In genomic region chr3:51974277-51974962, GRCh38 we compare ENCODE assay signal across 7 cellular contexts. TPM values are rescaled to one million over a fixed set of nuclear protein-coding genes. Genes with fewer than 3 reads are reported as not detected.
DNase-seq lines count a peak whose midpoint lies in the region; ATAC-seq and TF ChIP-seq lines count a peak whose summit lies in the region.
"Had no signal": no experiment of that assay in that cellular context is flagged by ENCODE, and none has a peak within 500 bp of the region (broad histone marks: within the 10 kb centered on the region; RNA-seq: fewer than 3 reads in every experiment).

No MANE protein-coding gene starts in this region.

- H3K18ac ChIP-seq in IMR-90 (ENCODE audit: low read depth, low read length): peak overlapping the region; percentile 50

- TF ChIP-seq POLR2A in IMR-90 (IDR thresholded peaks at IDR 0.05; ENCODE audit: low read depth, low read length): no peak
- no peak for TF ChIP-seq POLR2A in gastrocnemius medialis (IDR thresholded peaks at IDR 0.05)

- in situ Hi-C loops in IMR-90 (cut with MboI; ENCODE audit: low sequenced_read_pairs): loop anchor here (25.0 kb wide), 1 partner anchor 1637 kb away; the partner anchor contains the start of genes RASSF1, TUSC2 and ZMYND10
- in situ Hi-C loops in gastrocnemius medialis (cut with MboI; ENCODE audit: low sequenced_read_pairs in 4 of 4): no loop called here

- H3K23ac ChIP-seq in IMR-90 (ENCODE audit: low read depth, low read length): peak overlapping the region; percentile 95

- H3K9me3 ChIP-seq in IMR-90 (ENCODE audit: control insufficient read depth, insufficient read depth, low read length): no peaks in the 10 kb centered on the region
- no peaks in the 10 kb centered on the region for H3K9me3 ChIP-seq in endocrine pancreas (ENCODE audit: control insufficient read depth, low read length)
- no peaks in the 10 kb centered on the region for H3K9me3 ChIP-seq in gastrocnemius medialis

- TF ChIP-seq CTCF in GM12865 (IDR thresholded peaks at IDR 0.05; ENCODE audit: insufficient read depth, low read depth, low read length, missing control alignments) (no peak), IMR-90 (conservative IDR thresholded peaks at IDR 0.05; ENCODE audit: low read depth, low read length) (no peak), gastrocnemius medialis (IDR thresholded peaks at IDR 0.05 in 4 of 5, conservative IDR thresholded peaks at IDR 0.05 in 1 of 5) (peak in 2 of 5 experiments; percentile 49 to 52)

- H2BK20ac ChIP-seq in IMR-90 (ENCODE audit: low read depth, low read length): peak overlapping the region; percentile 72; the same call in 1 of the 2 replicates

- H3K4me2 ChIP-seq in IMR-90 (ENCODE audit: low read depth, low read length): peak overlapping the region; percentile 93

- H3K4me1 ChIP-seq in IMR-90 (ENCODE audit: control insufficient read depth, insufficient read depth, low read length): peaks cover 13% of the 10 kb centered on the region
- peaks cover 3% of the 10 kb centered on the region for H3K4me1 ChIP-seq in endocrine pancreas (ENCODE audit: control insufficient read depth, insufficient read depth, low read length)
- peaks cover 23 to 27% of the 10 kb centered on the region in 2 donors for H3K4me1 ChIP-seq in gastrocnemius medialis

- TF ChIP-seq RAD21 in IMR-90 (IDR thresholded peaks at IDR 0.05; ENCODE audit: low read length): no peak

- H3K27me3 ChIP-seq in IMR-90 (ENCODE audit: control insufficient read depth, insufficient read depth, low read length): no peaks in the 10 kb centered on the region
- no peaks in the 10 kb centered on the region for H3K27me3 ChIP-seq in endocrine pancreas (ENCODE audit: control insufficient read depth, insufficient read depth, low read length)
- H3K27me3 ChIP-seq in gastrocnemius medialis: no peaks in the 10 kb centered on the region

- DNase-seq in GM12865 (ENCODE audit: low read depth): peak; percentile 37
- no peak for DNase-seq in IMR-90
- no peak for DNase-seq in gastrocnemius medialis

- 34% methylated on average over 16 of the region's 30 CpGs; no CpG with 5 or more reads in 1 of the 2 experiments for WGBS in IMR-90 (ENCODE audit: extremely low coverage in 2 of 2, insufficient read length in 1 of 2), 2 experiments

- H3K14ac ChIP-seq in IMR-90 (replicated peaks; ENCODE audit: low read depth, low read length): peak overlapping the region; percentile 92

- H3K4me3 ChIP-seq in GM12865 (ENCODE audit: low read depth, low read length): peak overlapping the region; percentile 77
- H3K4me3 ChIP-seq in IMR-90 (ENCODE audit: insufficient read depth, low read depth, low read length): peak overlapping the region; percentile 44
- peak overlapping the region; percentile 40 for H3K4me3 ChIP-seq in endocrine pancreas (ENCODE audit: control insufficient read depth, insufficient read depth, low read length)
- H3K4me3 ChIP-seq in gastrocnemius medialis: peak overlapping the region; percentile 77 to 99 (median 84)

- peaks cover 12% of the 10 kb centered on the region for H3K9me1 ChIP-seq in IMR-90 (ENCODE audit: insufficient read depth, low read length)

- peak overlapping the region; percentile 70 for H2BK5ac ChIP-seq in IMR-90 (ENCODE audit: low read depth, low read length, poor library complexity, severe bottlenecking)

- H3K27ac ChIP-seq in IMR-90 (ENCODE audit: insufficient read depth, low read length): peak overlapping the region; percentile 43
- H3K27ac ChIP-seq in gastrocnemius medialis: peak overlapping the region; percentile 96 to 100 (median 99)

- H3K56ac ChIP-seq in IMR-90 (ENCODE audit: extremely low read depth, insufficient read depth, low read length): peak overlapping the region; percentile 68; the same call in 1 of the 2 replicates

- peaks cover 4% of the 10 kb centered on the region; the same call in 1 of the 2 replicates for H4K20me1 ChIP-seq in IMR-90 (ENCODE audit: insufficient read depth, low read length)

- BruUV-seq in IMR-90 (replicated peaks; lab: Mats Ljungman, UMichigan): no TSS peak

- H3K79me1 ChIP-seq in IMR-90 (ENCODE audit: low read depth in 1 of 2, low read length in 2 of 2): peaks cover 10 to 37% of the 10 kb centered on the region in 2 experiments; a peak in 3 of 4 replicates

- ATAC-seq in IMR-90 (ENCODE audit: low read depth) (peak; percentile 1), gastrocnemius medialis (peak; percentile 53 to 57), GM21529 (IDR thresholded peaks at IDR 0.05; ENCODE audit: unreplicated experiment) (no peak), HG03378 (IDR thresholded peaks at IDR 0.05; ENCODE audit: unreplicated experiment) (no peak)

- CTCF ChIA-PET in IMR-90 (lab: Yijun Ruan, JAX): interaction anchor here (0.5 to 1.3 kb wide), 7 partner anchors 8 to 37 kb away, joined by 3 to 10 read pairs (median 4); partner anchors contain the start of gene ACY1

- peak overlapping the region; percentile 84 for H2BK15ac ChIP-seq in IMR-90 (ENCODE audit: low read depth, low read length)

- POLR2A ChIA-PET in IMR-90 (lab: Charles Lee; ENCODE audit: unreplicated experiment): no interaction called here

- peak overlapping the region; percentile 91 for H4K91ac ChIP-seq in IMR-90 (ENCODE audit: insufficient read depth, low read depth, low read length)

- peak overlapping the region; percentile 95 for H2AK5ac ChIP-seq in IMR-90 (ENCODE audit: low read depth, low read length)

- H2AK9ac ChIP-seq in IMR-90 (replicated peaks; ENCODE audit: low read depth, low read length, poor library complexity): peak overlapping the region; percentile 71

- H3K4ac ChIP-seq in IMR-90 (ENCODE audit: low read depth, low read length): peak overlapping the region; percentile 95

- peak overlapping the region; percentile 95 for H4K5ac ChIP-seq in IMR-90 (ENCODE audit: low read depth, low read length)

- intact Hi-C loops in IMR-90 (cut with micrococcal nuclease): loop anchor here (1.0 kb wide), 1 partner anchor 32 kb away; the partner anchor contains the start of gene PARP3
- intact Hi-C loops in gastrocnemius medialis (cut with DNase I; ENCODE audit: low total_unique reads): loop anchor here (1.0 to 5.0 kb wide), 2 partner anchors 32 to 1392 kb away; partner anchors contain the start of gene PARP3

- H2AFZ ChIP-seq in IMR-90 (replicated peaks; ENCODE audit: low read length, poor library complexity): peak overlapping the region; percentile 97

- H3K9ac ChIP-seq in IMR-90 (ENCODE audit: low read depth, low read length) (peak overlapping the region; percentile 61), endocrine pancreas (ENCODE audit: control insufficient read depth, insufficient read depth, low read length) (peak overlapping the region; percentile 91)

- peak overlapping the region; percentile 68 for H2BK120ac ChIP-seq in IMR-90 (ENCODE audit: low read depth, low read length)

- dilution Hi-C loops in IMR-90 (cut with HindIII; ENCODE audit: low sequenced_read_pairs, unreplicated experiment): no loop called here

- H3K36me3 ChIP-seq in IMR-90 (ENCODE audit: control insufficient read depth, insufficient read depth, low read length) (no peaks in the 10 kb centered on the region; the same call in 1 of the 2 replicates), endocrine pancreas (ENCODE audit: control insufficient read depth, insufficient read depth, low read length) (no peaks in the 10 kb centered on the region), gastrocnemius medialis (no peaks in the 10 kb centered on the region)

- peak overlapping the region; percentile 90 to 98 for H4K8ac ChIP-seq in IMR-90 (ENCODE audit: low read depth in 2 of 2, low read length in 2 of 2)

TF ChIP-seq in IMR-90, 13 proteins besides CTCF, POLR2A, EP300 and RAD21 (continues in another document):
- TF ChIP-seq FOS (IDR thresholded peaks at IDR 0.05; ENCODE audit: low read depth, low read length) (no peak), USF2 (IDR thresholded peaks at IDR 0.05; ENCODE audit: low read depth, low read length) (no peak), MAZ (IDR thresholded peaks at IDR 0.05; ENCODE audit: borderline replicate concordance, low read depth, low read length) (no peak), SMC3 (IDR thresholded peaks at IDR 0.05; ENCODE audit: low read depth, low read length) (no peak), MAFK (IDR thresholded peaks at IDR 0.05; ENCODE audit: low read depth, low read length) (no peak), BHLHE40 (IDR thresholded peaks at IDR 0.05; ENCODE audit: low read depth, low read length) (no peak), MXI1 (IDR thresholded peaks at IDR 0.05; ENCODE audit: borderline replicate concordance, low read depth, low read length) (no peak), NFE2L2 (IDR thresholded peaks at IDR 0.05; ENCODE audit: low read depth, low read length) (no peak)

RNA-seq across cellular contexts. Expression of gene ABHD14A, which starts 0.4 kb away (rescaled TPM):
- total RNA-seq in IMR-90 (2012; rRNA removed): 3.1 and 3.4 TPM in 2 replicates
- polyA plus RNA-seq in IMR-90 (2012; rRNA removed): 10.0 and 12.2 TPM in 2 replicates
- 12.0 and 24.8 TPM in 2 replicates for polyA plus RNA-seq in IMR-90 (2012; cell fraction: cytosol; rRNA removed)
- 3.6 and 5.7 TPM in 2 replicates for polyA plus RNA-seq in IMR-90 (2012; cell fraction: nucleus; rRNA removed; ENCODE audit: low replicate concordance)
- 10 to 100 TPM in 3 of 4 donors, 1 to 10 TPM in 1; 8.7 to 37.9 (median 29.9) TPM for total RNA-seq in gastrocnemius medialis

RNA-seq across cellular contexts. Expression of gene ABHD14B, which starts 0.6 kb away (rescaled TPM):
- total RNA-seq in IMR-90 (2012; rRNA removed): 6.4 and 7.2 TPM in 2 replicates
- polyA plus RNA-seq in IMR-90 (2012; rRNA removed): 28.3 and 30.4 TPM in 2 replicates
- 17.0 and 38.2 TPM in 2 replicates for polyA plus RNA-seq in IMR-90 (2012; cell fraction: cytosol; rRNA removed)
- 29.9 and 36.0 TPM in 2 replicates for polyA plus RNA-seq in IMR-90 (2012; cell fraction: nucleus; rRNA removed; ENCODE audit: low replicate concordance)
- total RNA-seq in gastrocnemius medialis: 10 to 100 TPM; 11.2 to 21.0 (median 17.2) TPM

RNA-seq across cellular contexts. Expression of gene PCBP4, which starts 7.2 kb away (rescaled TPM):
- total RNA-seq in IMR-90 (2012; rRNA removed) (70.8 and 71.1 TPM in 2 replicates), gastrocnemius medialis (100 to 1,000 TPM; 184 to 320 (median 199) TPM)
- 110 and 122 TPM in 2 replicates for polyA plus RNA-seq in IMR-90 (2012; rRNA removed)
- polyA plus RNA-seq in IMR-90 (2012; cell fraction: cytosol; rRNA removed): 83.1 and 134 TPM in 2 replicates
- polyA plus RNA-seq in IMR-90 (2012; cell fraction: nucleus; rRNA removed; ENCODE audit: low replicate concordance): 274 and 587 TPM in 2 replicates

RNA-seq across cellular contexts. Expression of gene ACY1, which starts 8.9 kb away (rescaled TPM):
- total RNA-seq in IMR-90 (2012; rRNA removed) (21.1 and 22.0 TPM in 2 replicates), gastrocnemius medialis (10 to 100 TPM; 33.5 to 79.3 (median 43.2) TPM)
- polyA plus RNA-seq in IMR-90 (2012; rRNA removed): 44.8 and 47.1 TPM in 2 replicates
- polyA plus RNA-seq in IMR-90 (2012; cell fraction: cytosol; rRNA removed): 44.3 and 84.7 TPM in 2 replicates
- polyA plus RNA-seq in IMR-90 (2012; cell fraction: nucleus; rRNA removed; ENCODE audit: low replicate concordance): 49.3 and 84.6 TPM in 2 replicates

RNA-seq across cellular contexts. Expression of gene GPR62, which starts 19.2 kb away (rescaled TPM):
- total RNA-seq in IMR-90 (2012; rRNA removed) (under 0.01 TPM in 1 of 2 replicates, not detected in the other), gastrocnemius medialis (1 to 10 TPM in 1 of 4 donors, under 1 TPM in 3; 0.18 to 2.5 (median 0.37) TPM)
- not detected in 2 replicates for polyA plus RNA-seq in IMR-90 (2012; rRNA removed)
- 0.03 TPM in 1 of 2 replicates, not detected in the other for polyA plus RNA-seq in IMR-90 (2012; cell fraction: cytosol; rRNA removed)
- polyA plus RNA-seq in IMR-90 (2012; cell fraction: nucleus; rRNA removed; ENCODE audit: low replicate concordance): 0.08 and 0.35 TPM in 2 replicates
- total RNA-seq: T-helper 2 cell treated with Interferon-gamma antibody and Interleukin-4, amounts not matched to agents 100 ng/mL and 5 ng/mL, for 36 hours had no signal

Comparison
In these comparisons a context has a peak if more than half of its experiments do, and no peak if none do; other contexts are left out.
1. ATAC-seq: peak in IMR-90 (single experiment) and gastrocnemius medialis (2 of 2); none in GM21529 (single experiment) and HG03378 (single experiment).
2. Peak in every context shown above with its lines, with median percentiles within 50 percentile points of each other: H3K4me3 ChIP-seq.